In the genomic region with DNA sequence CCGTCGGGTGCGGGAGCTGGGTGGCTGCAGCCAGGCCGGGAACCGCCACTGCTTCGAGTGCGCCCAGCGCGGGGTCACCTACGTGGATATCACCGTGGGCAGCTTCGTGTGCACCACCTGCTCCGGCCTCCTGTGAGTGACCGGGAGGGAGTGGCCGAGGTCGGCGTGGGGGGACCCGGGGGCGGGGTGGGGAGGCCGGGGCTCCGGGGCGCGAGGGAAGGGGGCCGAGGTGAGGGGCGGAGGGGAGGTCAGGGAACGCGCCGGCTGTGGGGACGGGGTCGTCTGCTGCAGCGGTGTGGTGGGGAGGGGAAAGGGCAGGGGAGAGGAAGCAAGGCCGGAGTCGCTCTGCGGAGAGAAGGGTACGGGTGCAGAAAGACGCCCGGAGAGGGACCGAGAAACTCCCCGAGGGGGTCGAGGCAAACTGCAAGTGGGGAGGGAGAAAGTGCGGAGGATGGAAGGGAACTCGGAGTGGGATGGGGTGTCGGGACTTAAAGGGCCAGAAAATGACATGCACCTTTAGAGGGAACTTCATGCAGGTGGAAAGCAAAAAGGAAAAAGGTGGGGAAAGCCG, we compare ENCODE assay signal across 1 cellular context.
TF ChIP-seq lines count a peak whose summit lies in the region.

No MANE protein-coding gene starts in this region.

TF ChIP-seq in HCT116, 20 proteins besides CTCF, POLR2A, EP300 and RAD21:
- TF ChIP-seq, protein P1, sequence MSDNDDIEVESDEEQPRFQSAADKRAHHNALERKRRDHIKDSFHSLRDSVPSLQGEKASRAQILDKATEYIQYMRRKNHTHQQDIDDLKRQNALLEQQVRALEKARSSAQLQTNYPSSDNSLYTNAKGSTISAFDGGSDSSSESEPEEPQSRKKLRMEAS (IDR thresholded peaks at IDR 0.05) = no peak
- TF ChIP-seq YY1 (IDR thresholded peaks at IDR 0.05; ENCODE audit: extremely low read depth, insufficient replicate concordance, low read depth, low read length) = no peak
- no peak for TF ChIP-seq SRF (IDR thresholded peaks at IDR 0.05; ENCODE audit: low read depth)
- TF ChIP-seq ZFX (IDR thresholded peaks at IDR 0.05) = peak; percentile 32; the same call in 1 of the 2 replicates
